ENCODE assay signal across 15 cellular contexts in genomic region chr1:98422821-98423220, GRCh38.
"Had no signal": no experiment of that assay in that cellular context is flagged by ENCODE, and none has a peak within 500 bp of the region (broad histone marks: within the 10 kb centered on the region; RNA-seq: fewer than 3 reads in every experiment).

No MANE protein-coding gene starts in this region.

- H3K4me1 ChIP-seq: breast epithelium, gastroesophageal sphincter, left lung, pancreas had no signal

- DNase-seq: activated B cell treated with CpG ODN at 0.5 μM for 24 hours; activated CD4-positive, alpha-beta T cell treated with anti-CD3 and anti-CD28 coated beads, Interleukin-2, amount 10 ng/mL, durations not matched to agents 7 days and 5 days; activated CD8-positive, alpha-beta memory T cell treated with anti-CD3 and anti-CD28 coated beads for 24 hours; activated gamma-delta T cell treated with Interleukin-2 at 50 U/mL for 16 hours; amniotic stem cell; cerebellar nuclear complex; effector memory CD8-positive, alpha-beta T cell; kidney; left lung; mammary epithelial cell; naive thymus-derived CD8-positive, alpha-beta T cell; pancreas had no signal

- H3K27me3 ChIP-seq: breast epithelium, gastroesophageal sphincter, left lung, pancreas had no signal

- H3K36me3 ChIP-seq: breast epithelium, gastroesophageal sphincter, left lung, pancreas had no signal

- H3K4me3 ChIP-seq: breast epithelium, gastroesophageal sphincter, left lung, pancreas had no signal

- H3K9me3 ChIP-seq: breast epithelium, gastroesophageal sphincter, left lung, pancreas had no signal

- H3K27ac ChIP-seq: breast epithelium, epithelial cell of prostate, gastroesophageal sphincter, left lung, pancreas had no signal
